ENCODE assay signal across 29 cellular contexts in the genomic region with DNA sequence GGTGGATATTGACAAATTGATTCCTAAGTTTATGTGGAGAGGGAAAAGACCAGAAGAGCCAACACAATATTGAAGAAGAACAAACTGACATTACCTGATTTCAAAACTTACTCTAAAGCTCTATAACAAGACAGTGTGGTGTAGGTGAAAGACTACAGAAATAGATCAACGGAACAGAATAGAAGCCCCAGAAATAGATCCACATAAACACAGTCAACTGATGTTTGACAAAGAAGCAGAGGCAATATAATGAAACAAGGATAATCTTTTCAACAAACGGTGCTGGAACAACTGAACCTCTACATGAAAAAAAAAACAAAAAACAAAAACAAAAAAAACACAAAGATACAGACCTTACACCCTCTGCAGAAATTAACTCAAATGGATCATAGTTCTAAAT.
"Had no signal": no experiment of that assay in that cellular context is flagged by ENCODE, and none has a peak within 500 bp of the region (broad histone marks: within the 10 kb centered on the region; RNA-seq: fewer than 3 reads in every experiment).

No MANE protein-coding gene starts in this region.

- H3K9me3 ChIP-seq: breast epithelium, esophagus squamous epithelium, heart right ventricle, psoas muscle, sigmoid colon, suprapubic skin, tibial artery had no signal

- DNase-seq: activated B cell treated with CpG ODN at 0.5 μM for 24 hours; activated CD4-positive, alpha-beta T cell treated with anti-CD3 and anti-CD28 coated beads, Interleukin-2, amount 50 U/mL, for 1 hour; activated CD8-positive, alpha-beta memory T cell treated with anti-CD3 and anti-CD28 coated beads, Interleukin-2, amount 10 ng/mL, durations not matched to agents 7 days and 5 days; activated CD8-positive, alpha-beta T cell treated with anti-CD3 and anti-CD28 coated beads, Interleukin-2, amount 10 ng/mL, durations not matched to agents 7 days and 5 days; activated naive CD4-positive, alpha-beta T cell; activated T-cell treated with anti-CD3 and anti-CD28 coated beads, Interleukin-2, amount 50 U/mL, for 72 hours; effector CD8-positive, alpha-beta T cell; esophagus squamous epithelium; foreskin melanocyte; heart right ventricle; kidney glomerular epithelial cell; mesendoderm; occipital lobe; psoas muscle; sigmoid colon; stimulated activated CD4-positive, alpha-beta T cell treated with anti-CD3 and anti-CD28 coated beads, Interleukin-1b, Interleukin-23, amount 100 ng/mL, for 48 hours; stimulated activated CD4-positive, alpha-beta T cell treated with anti-CD3 and anti-CD28 coated beads, Interleukin-4, amount 100 ng/mL, for 4 hours; stimulated activated CD8-positive, alpha-beta memory T cell treated with anti-CD3 and anti-CD28 coated beads, Interleukin-4, amount 100 ng/mL, for 48 hours; stimulated activated naive CD4-positive, alpha-beta T cell; tibial artery had no signal

- H3K4me2 ChIP-seq: neural progenitor cell, smooth muscle cell had no signal

- H3K27ac Mint-ChIP-seq: activated B cell treated with CpG ODN at 0.5 μM for 24 hours; activated CD8-positive, alpha-beta memory T cell treated with anti-CD3 and anti-CD28 coated beads, Interleukin-2, amount 10 ng/mL, durations not matched to agents 7 days and 5 days; activated CD8-positive, alpha-beta T cell treated with anti-CD3 and anti-CD28 coated beads, Interleukin-2, amount 10 ng/mL, durations not matched to agents 7 days and 5 days; activated naive CD4-positive, alpha-beta T cell treated with anti-CD3 and anti-CD28 coated beads, Interleukin-2, amount 50 U/mL, for 72 hours; neural progenitor cell had no signal

- H3K27me3 Mint-ChIP-seq: activated B cell treated with CpG ODN at 0.5 μM for 24 hours; activated CD8-positive, alpha-beta memory T cell treated with anti-CD3 and anti-CD28 coated beads, Interleukin-2, amount 10 ng/mL, durations not matched to agents 7 days and 5 days had no signal

- H2AFZ ChIP-seq: neural progenitor cell, parathyroid adenoma had no signal

- H3K36me3 Mint-ChIP-seq: activated naive CD4-positive, alpha-beta T cell treated with anti-CD3 and anti-CD28 coated beads, Interleukin-2, amount 50 U/mL, for 72 hours; neural progenitor cell had no signal

- H3K9me3 Mint-ChIP-seq: activated B cell treated with CpG ODN at 0.5 μM for 24 hours; activated naive CD4-positive, alpha-beta T cell treated with anti-CD3 and anti-CD28 coated beads, Interleukin-2, amount 50 U/mL, for 72 hours; activated T-cell treated with anti-CD3 and anti-CD28 coated beads, Interleukin-2, amount 50 U/mL, for 72 hours had no signal

- H3K4me3 Mint-ChIP-seq: activated B cell treated with CpG ODN at 0.5 μM for 24 hours; activated CD8-positive, alpha-beta memory T cell treated with anti-CD3 and anti-CD28 coated beads, Interleukin-2, amount 10 ng/mL, durations not matched to agents 7 days and 5 days; activated CD8-positive, alpha-beta T cell treated with anti-CD3 and anti-CD28 coated beads, Interleukin-2, amount 10 ng/mL, durations not matched to agents 7 days and 5 days; activated T-cell treated with anti-CD3 and anti-CD28 coated beads, Interleukin-2, amount 50 U/mL, for 72 hours; neural progenitor cell had no signal

- H3K36me3 ChIP-seq: breast epithelium, esophagus squamous epithelium, heart right ventricle, neural progenitor cell, sigmoid colon, suprapubic skin, tibial artery had no signal

- ATAC-seq: activated CD8-positive, alpha-beta memory T cell treated with anti-CD3 and anti-CD28 coated beads, Interleukin-2, amount 10 ng/mL, durations not matched to agents 7 days and 5 days; activated CD8-positive, alpha-beta T cell treated with anti-CD3 and anti-CD28 coated beads, Interleukin-2, amount 10 ng/mL, durations not matched to agents 7 days and 5 days; activated naive CD4-positive, alpha-beta T cell treated with anti-CD3 and anti-CD28 coated beads, Interleukin-2, amount 50 U/mL, for 72 hours; activated T-cell treated with anti-CD3 and anti-CD28 coated beads, Interleukin-2, amount 50 U/mL, for 72 hours; heart right ventricle; left lobe of liver; psoas muscle had no signal

- H3K27me3 ChIP-seq: breast epithelium, esophagus squamous epithelium, heart right ventricle, neural progenitor cell, sigmoid colon, suprapubic skin, tibial artery had no signal

- H3K4me1 ChIP-seq: parathyroid adenoma had no signal

- H3K9ac ChIP-seq: neural progenitor cell, parathyroid adenoma had no signal

- H3K79me2 ChIP-seq: parathyroid adenoma had no signal

- H3K27ac ChIP-seq: breast epithelium, epithelial cell of prostate, esophagus squamous epithelium, neural progenitor cell, parathyroid adenoma, psoas muscle, sigmoid colon, suprapubic skin, tibial artery had no signal

- H3K4me3 ChIP-seq: breast epithelium, esophagus squamous epithelium, heart right ventricle, lung, neural progenitor cell, psoas muscle, sigmoid colon, smooth muscle cell, suprapubic skin, tibial artery had no signal
